In the genomic region with DNA sequence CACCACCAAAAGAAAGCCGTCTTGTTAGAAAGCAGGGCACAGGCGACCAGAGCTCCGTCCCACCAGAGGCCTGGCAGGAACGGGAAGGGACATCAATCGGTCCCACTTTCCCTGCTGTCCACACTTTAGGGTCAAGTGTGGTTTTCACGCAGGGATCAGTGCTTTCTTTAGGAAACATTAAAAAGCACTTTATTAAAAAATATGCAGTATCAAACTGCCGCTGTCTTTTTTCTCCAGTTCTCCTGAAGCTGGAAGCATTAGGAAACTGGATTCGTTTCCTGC, we compare ENCODE assay signal across 8 cellular contexts. TPM values are rescaled to one million over a fixed set of nuclear protein-coding genes. Genes with fewer than 3 reads are reported as not detected.
A peak's percentile ranks its signal among the peaks of the same experiment; 100 is the strongest.
DNase-seq lines count a peak whose midpoint lies in the region; ATAC-seq, FAIRE-seq and TF ChIP-seq lines count a peak whose summit lies in the region.

No MANE protein-coding gene starts in this region.

- H3K27ac ChIP-seq in A549, result peak overlapping the region; percentile 67 to 92
- H3K27ac ChIP-seq in coronary artery, result no peak overlapping the region

- H3K27ac Mint-ChIP-seq in naive B cell, result peak overlapping the region; percentile 89 to 96 (median 94)

- ATAC-seq in A549 (no peak), naive B cell (ENCODE audit: low read depth in 2 of 2) (no peak), GM18520 (IDR thresholded peaks at IDR 0.05; ENCODE audit: unreplicated experiment) (no peak), GM21360 (IDR thresholded peaks at IDR 0.05; ENCODE audit: unreplicated experiment) (no peak)

- H3K9me3 ChIP-seq in A549, result no peaks in the 10 kb centered on the region

- TF ChIP-seq CTCF in A549 (IDR thresholded peaks at IDR 0.05) (no peak), coronary artery (IDR thresholded peaks at IDR 0.05) (no peak)

- TF ChIP-seq EP300 in A549 (IDR thresholded peaks at IDR 0.05), result no peak

- peak overlapping the region; percentile 82 to 98 (median 94) for H3K4me3 Mint-ChIP-seq in naive B cell

- no peaks in the 10 kb centered on the region for H3K27me3 Mint-ChIP-seq in naive B cell

- peak overlapping the region; percentile 73 for H3K4me2 ChIP-seq in A549

- WGBS in A549 (ENCODE audit: missing lambda C conversion rate), result 84% methylated on average over 8 of the region's 8 CpGs

- H3K4me1 Mint-ChIP-seq in naive B cell, result peaks cover 50 to 85% (median 76%) of the 10 kb centered on the region in 3 donors

- H3K4me1 ChIP-seq in A549, result peaks cover 21% of the 10 kb centered on the region

- peaks cover 0 to 5% of the 10 kb centered on the region in 2 donors for H3K36me3 Mint-ChIP-seq in naive B cell

- no peak for TF ChIP-seq RAD21 in A549 (conservative IDR thresholded peaks at IDR 0.05 in 1 of 2, IDR thresholded peaks at IDR 0.05 in 1 of 2)

- H3K9me3 Mint-ChIP-seq in naive B cell, result peaks cover 0 to 3% (median 0%) of the 10 kb centered on the region in 7 donors

- POLR2A ChIA-PET in A549 (lab: Yijun Ruan, JAX), result no interaction called here

- FAIRE-seq in A549 (lab: Jason Lieb, UNC), result no peak

- CTCF ChIA-PET in A549 (lab: Yijun Ruan, JAX), result interaction anchor here (1.0 to 5.4 kb wide), 3 partner anchors 15 to 205 kb away, joined by 3 to 29 read pairs (median 3); no protein-coding TSS in a partner anchor

- TF ChIP-seq POLR2A in A549 (IDR thresholded peaks at IDR 0.05; ENCODE audit: low read length), result no peak

- H3K4me3 ChIP-seq in A549, result peak overlapping the region; percentile 59
- peak overlapping the region; percentile 44 for H3K4me3 ChIP-seq in Jurkat, Clone E6-1 (ENCODE audit: low read length)
- peak overlapping the region; percentile 79 for H3K4me3 ChIP-seq in coronary artery

- DNase-seq in A549 (ENCODE audit: low read depth in 1 of 2, low spot score in 1 of 2), result no peak
- DNase-seq in Jurkat, Clone E6-1 (ENCODE audit: low read depth, low spot score), result no peak
- DNase-seq in coronary artery (ENCODE audit: low spot score), result no peak
- DNase-seq in naive B cell, result no peak
- DNase-seq in dedifferentiated amniotic fluid mesenchymal stem cell (ENCODE audit: extremely low spot score), result no peak
- no peak for DNase-seq in NCI-H510A (lab: John Stamatoyannopoulos, UW)

TF ChIP-seq in A549, 52 proteins besides CTCF, POLR2A, EP300 and RAD21:
- no peak for TF ChIP-seq TFCP2L1 (CRISPR knock-in tag; IDR thresholded peaks at IDR 0.05)
- no peak for TF ChIP-seq JUNB (IDR thresholded peaks at IDR 0.05)
- no peak for TF ChIP-seq FOSL2 (IDR thresholded peaks at IDR 0.05)
- TF ChIP-seq FOSL2 (CRISPR knock-in tag; IDR thresholded peaks at IDR 0.05), result no peak
- TF ChIP-seq, protein P1, sequence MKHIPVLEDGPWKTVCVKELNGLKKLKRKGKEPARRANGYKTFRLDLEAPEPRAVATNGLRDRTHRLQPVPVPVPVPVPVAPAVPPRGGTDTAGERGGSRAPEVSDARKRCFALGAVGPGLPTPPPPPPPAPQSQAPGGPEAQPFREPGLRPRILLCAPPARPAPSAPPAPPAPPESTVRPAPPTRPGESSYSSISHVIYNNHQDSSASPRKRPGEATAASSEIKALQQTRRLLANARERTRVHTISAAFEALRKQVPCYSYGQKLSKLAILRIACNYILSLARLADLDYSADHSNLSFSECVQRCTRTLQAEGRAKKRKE (CRISPR knock-in tag; IDR thresholded peaks at IDR 0.05; ENCODE audit: low read depth), result no peak
- no peak for TF ChIP-seq CBX8 (IDR thresholded peaks at IDR 0.05)
- no peak for TF ChIP-seq KDM5A (IDR thresholded peaks at IDR 0.05)
- TF ChIP-seq, protein P2, sequence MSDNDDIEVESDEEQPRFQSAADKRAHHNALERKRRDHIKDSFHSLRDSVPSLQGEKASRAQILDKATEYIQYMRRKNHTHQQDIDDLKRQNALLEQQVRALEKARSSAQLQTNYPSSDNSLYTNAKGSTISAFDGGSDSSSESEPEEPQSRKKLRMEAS (IDR thresholded peaks at IDR 0.05), result no peak
- TF ChIP-seq, protein P3, sequence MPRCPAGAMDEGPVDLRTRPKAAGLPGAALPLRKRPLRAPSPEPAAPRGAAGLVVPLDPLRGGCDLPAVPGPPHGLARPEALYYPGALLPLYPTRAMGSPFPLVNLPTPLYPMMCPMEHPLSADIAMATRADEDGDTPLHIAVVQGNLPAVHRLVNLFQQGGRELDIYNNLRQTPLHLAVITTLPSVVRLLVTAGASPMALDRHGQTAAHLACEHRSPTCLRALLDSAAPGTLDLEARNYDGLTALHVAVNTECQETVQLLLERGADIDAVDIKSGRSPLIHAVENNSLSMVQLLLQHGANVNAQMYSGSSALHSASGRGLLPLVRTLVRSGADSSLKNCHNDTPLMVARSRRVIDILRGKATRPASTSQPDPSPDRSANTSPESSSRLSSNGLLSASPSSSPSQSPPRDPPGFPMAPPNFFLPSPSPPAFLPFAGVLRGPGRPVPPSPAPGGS (IDR thresholded peaks at IDR 0.05), result no peak
- TF ChIP-seq RNF2 (IDR thresholded peaks at IDR 0.05; ENCODE audit: borderline replicate concordance, low read depth), result no peak
- TF ChIP-seq ZSCAN20 (CRISPR knock-in tag; IDR thresholded peaks at IDR 0.05), result no peak
- no peak for TF ChIP-seq FOXS1 (CRISPR knock-in tag; IDR thresholded peaks at IDR 0.05)
- no peak for TF ChIP-seq HEYL (CRISPR knock-in tag; IDR thresholded peaks at IDR 0.05)
- TF ChIP-seq ZNF302 (CRISPR knock-in tag; IDR thresholded peaks at IDR 0.05), result no peak
- no peak for TF ChIP-seq HOXB5 (CRISPR knock-in tag; IDR thresholded peaks at IDR 0.05)
- TF ChIP-seq SMC3 (IDR thresholded peaks at IDR 0.05), result no peak
- TF ChIP-seq, protein P4, sequence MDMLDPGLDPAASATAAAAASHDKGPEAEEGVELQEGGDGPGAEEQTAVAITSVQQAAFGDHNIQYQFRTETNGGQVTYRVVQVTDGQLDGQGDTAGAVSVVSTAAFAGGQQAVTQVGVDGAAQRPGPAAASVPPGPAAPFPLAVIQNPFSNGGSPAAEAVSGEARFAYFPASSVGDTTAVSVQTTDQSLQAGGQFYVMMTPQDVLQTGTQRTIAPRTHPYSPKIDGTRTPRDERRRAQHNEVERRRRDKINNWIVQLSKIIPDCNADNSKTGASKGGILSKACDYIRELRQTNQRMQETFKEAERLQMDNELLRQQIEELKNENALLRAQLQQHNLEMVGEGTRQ (IDR thresholded peaks at IDR 0.05), result no peak
- TF ChIP-seq RARB (CRISPR knock-in tag; IDR thresholded peaks at IDR 0.05), result no peak
- TF ChIP-seq RFX5 (IDR thresholded peaks at IDR 0.05), result no peak
- TF ChIP-seq KDM1A (IDR thresholded peaks at IDR 0.05; ENCODE audit: low read depth), result no peak
- no peak for TF ChIP-seq NR3C1 (IDR thresholded peaks at IDR 0.05)

RNA-seq across cellular contexts. Expression of a gene that starts 0.4 kb away (rescaled TPM):
- polyA plus RNA-seq in A549 (2011; rRNA removed), result 1.3 and 1.7 TPM in 2 replicates
- 0.74 and 1.1 TPM in 2 replicates for polyA plus RNA-seq in A549 (2012; cell fraction: cytosol; rRNA removed)
- polyA plus RNA-seq in A549 (2012; cell fraction: nucleus; rRNA removed), result 0.88 and 0.92 TPM in 2 replicates
- 0.76 to 0.84 TPM (median 0.78 TPM) in 3 replicates for polyA plus RNA-seq in A549 (2017; fragmentation: RNase III; extraction: RNeasy Plus Mini Kit Qiagen cat#74134 plus additional on column Dnase treatment)
- 2.3 and 2.6 TPM in 2 replicates for polyA minus RNA-seq in A549 (2011; rRNA and poly(A)+ RNA removed)
- polyA plus RNA-seq in Jurkat, Clone E6-1 (2012; ENCODE audit: insufficient read depth, insufficient read length), result 1.4 TPM
- polyA plus RNA-seq in naive B cell (ENCODE audit: low read depth in 6 of 6), result 10 to 100 TPM in 5 of 6 donors, 1 to 10 TPM in 1; 7.4 to 17.2 (median 12.7) TPM

RNA-seq across cellular contexts. Expression of a gene that starts 43.7 kb away (rescaled TPM):
- polyA plus RNA-seq in A549 (2011; rRNA removed) (1.7 and 2.1 TPM in 2 replicates), A549 (2017; fragmentation: RNase III; extraction: RNeasy Plus Mini Kit Qiagen cat#74134 plus additional on column Dnase treatment) (1.2 to 1.5 TPM (median 1.4 TPM) in 3 replicates), naive B cell (ENCODE audit: low read depth in 6 of 6) (not detected)
- 2.4 and 2.5 TPM in 2 replicates for polyA plus RNA-seq in A549 (2012; cell fraction: cytosol; rRNA removed)
- polyA plus RNA-seq in A549 (2012; cell fraction: nucleus; rRNA removed), result 5.0 and 5.3 TPM in 2 replicates
- polyA minus RNA-seq in A549 (2011; rRNA and poly(A)+ RNA removed), result 1.6 and 2.0 TPM in 2 replicates
- not detected for polyA plus RNA-seq in Jurkat, Clone E6-1 (2012; ENCODE audit: insufficient read depth, insufficient read length)

Comparison
In these comparisons a context has a peak if more than half of its experiments do, and no peak if none do; other contexts are left out.
1. H3K27ac ChIP-seq: peak in A549 (2 of 2); none in coronary artery (0 of 2).
2. Peak in every context shown above with its lines, with median percentiles within 50 percentile points of each other: H3K4me3 ChIP-seq.